ENCODE assay signal across 14 cellular contexts in genomic region chr7:102318482-102318971, GRCh38. TPM values are rescaled to one million over a fixed set of nuclear protein-coding genes. Genes with fewer than 3 reads are reported as not detected.
DNase-seq lines count a peak whose midpoint lies in the region; ATAC-seq lines count a peak whose summit lies in the region.
"Had no signal": no experiment of that assay in that cellular context is flagged by ENCODE, and none has a peak within 500 bp of the region (broad histone marks: within the 10 kb centered on the region; RNA-seq: fewer than 3 reads in every experiment).

No MANE protein-coding gene starts in this region.

- H3K9me3 ChIP-seq in adipocyte (ENCODE audit: control insufficient read depth, low read length), result no peaks in the 10 kb centered on the region

- no peak overlapping the region for H3K4me3 Mint-ChIP-seq in activated T-helper 1 cell treated with anti-CD3 and anti-CD28 coated beads, Interleukin-12 subunit alpha, Interleukin-12 subunit beta, Interleukin-2, Interleukin-4 antibody, amounts not matched to agents 30 ng/mL and 10 ng/mL and 1 ng/mL, durations not matched to agents 14 hours and 24 hours and 36 hours
- H3K4me3 Mint-ChIP-seq: CD4-positive, alpha-beta memory T cell; memory B cell had no signal

- no peak overlapping the region for H3K4me3 ChIP-seq in adipocyte (ENCODE audit: low read length)

- intact Hi-C loops in left colon (cut with DNase I, micrococcal nuclease), result no loop called here
- intact Hi-C loops in activated T-helper 1 cell treated with anti-CD3 and anti-CD28 coated beads, Interleukin-12 subunit alpha, Interleukin-12 subunit beta, Interleukin-2, Interleukin-4 antibody, amounts not matched to agents 30 ng/mL and 10 ng/mL and 1 ng/mL, durations not matched to agents 14 hours and 24 hours and 36 hours (cut with micrococcal nuclease), result no loop called here

- peaks cover 16% of the 10 kb centered on the region for H3K27me3 ChIP-seq in adipocyte (replicated peaks; ENCODE audit: control insufficient read depth, insufficient read depth, low read length)

- no peak overlapping the region for H3K27ac Mint-ChIP-seq in activated T-helper 1 cell treated with anti-CD3 and anti-CD28 coated beads, Interleukin-12 subunit alpha, Interleukin-12 subunit beta, Interleukin-2, Interleukin-4 antibody, amounts not matched to agents 30 ng/mL and 10 ng/mL and 1 ng/mL, durations not matched to agents 14 hours and 24 hours and 36 hours
- H3K27ac Mint-ChIP-seq: CD4-positive, alpha-beta memory T cell had no signal

- no peaks in the 10 kb centered on the region for H3K9me3 Mint-ChIP-seq in activated T-helper 1 cell treated with anti-CD3 and anti-CD28 coated beads, Interleukin-12 subunit alpha, Interleukin-12 subunit beta, Interleukin-2, Interleukin-4 antibody, amounts not matched to agents 30 ng/mL and 10 ng/mL and 1 ng/mL, durations not matched to agents 14 hours and 24 hours and 36 hours
- H3K9me3 Mint-ChIP-seq: memory B cell had no signal

- H3K36me3 ChIP-seq in adipocyte (ENCODE audit: control insufficient read depth, insufficient read depth, low read length, severe bottlenecking), result no peaks in the 10 kb centered on the region

- peak; percentile 40 for DNase-seq in COR-L47 (lab: John Stamatoyannopoulos, UW)
- DNase-seq in HPDE6-E6E7 (ENCODE audit: extremely low spot score), result peak; percentile 92
- DNase-seq in adipocyte (ENCODE audit: low read depth), result peak; percentile 7
- DNase-seq in left colon, result no peak
- DNase-seq in activated T-helper 1 cell treated with anti-CD3 and anti-CD28 coated beads, Interleukin-12 subunit alpha, Interleukin-12 subunit beta, Interleukin-2, Interleukin-4 antibody, amounts not matched to agents 30 ng/mL and 10 ng/mL and 1 ng/mL, durations not matched to agents 14 hours and 24 hours and 36 hours (ENCODE audit: low spot score), result no peak
- DNase-seq in NCI-H510A (lab: John Stamatoyannopoulos, UW), result no peak
- DNase-seq: activated naive CD4-positive, alpha-beta T cell treated with Interleukin-2 at 50 U/mL for 16 hours; CD4-positive, alpha-beta memory T cell; NCI-H510A treated with DMSO at 0.1 percent for 48 hours; stimulated activated CD4-positive, alpha-beta T cell treated with anti-CD3 and anti-CD28 coated beads, Interleukin-15, amount 100 ng/mL, for 24 hours had no signal

- H3K27me3 Mint-ChIP-seq in activated T-helper 1 cell treated with anti-CD3 and anti-CD28 coated beads, Interleukin-12 subunit alpha, Interleukin-12 subunit beta, Interleukin-2, Interleukin-4 antibody, amounts not matched to agents 30 ng/mL and 10 ng/mL and 1 ng/mL, durations not matched to agents 14 hours and 24 hours and 36 hours (ENCODE audit: insufficient read depth), result peaks cover 5% of the 10 kb centered on the region
- H3K27me3 Mint-ChIP-seq: memory B cell had no signal

- no peaks in the 10 kb centered on the region for H3K36me3 Mint-ChIP-seq in activated T-helper 1 cell treated with anti-CD3 and anti-CD28 coated beads, Interleukin-12 subunit alpha, Interleukin-12 subunit beta, Interleukin-2, Interleukin-4 antibody, amounts not matched to agents 30 ng/mL and 10 ng/mL and 1 ng/mL, durations not matched to agents 14 hours and 24 hours and 36 hours (ENCODE audit: low read depth)
- H3K36me3 Mint-ChIP-seq: CD4-positive, alpha-beta memory T cell had no signal

- peak; percentile 55 for ATAC-seq in left colon
- no peak for ATAC-seq in GM18861 (IDR thresholded peaks at IDR 0.05; ENCODE audit: unreplicated experiment)
- no peak for ATAC-seq in HG02588 (IDR thresholded peaks at IDR 0.05; ENCODE audit: unreplicated experiment)

- H3K9ac ChIP-seq in adipocyte (ENCODE audit: low read length), result no peak overlapping the region

- H3K4me1 ChIP-seq in adipocyte (ENCODE audit: control insufficient read depth, insufficient read depth, low read length), result no peaks in the 10 kb centered on the region

- H3K4me1 Mint-ChIP-seq in activated T-helper 1 cell treated with anti-CD3 and anti-CD28 coated beads, Interleukin-12 subunit alpha, Interleukin-12 subunit beta, Interleukin-2, Interleukin-4 antibody, amounts not matched to agents 30 ng/mL and 10 ng/mL and 1 ng/mL, durations not matched to agents 14 hours and 24 hours and 36 hours (ENCODE audit: low read depth), result no peaks in the 10 kb centered on the region

RNA-seq across cellular contexts. Expression of gene SH2B2, which starts 31.9 kb away (rescaled TPM):
- 1 to 10 TPM; 3.2 to 3.3 TPM for total RNA-seq in left colon
- 2.1 and 2.6 TPM in 2 replicates for total RNA-seq in activated T-helper 1 cell treated with anti-CD3 and anti-CD28 coated beads, Interleukin-12 subunit alpha, Interleukin-12 subunit beta, Interleukin-2, Interleukin-4 antibody, amounts not matched to agents 30 ng/mL and 10 ng/mL and 1 ng/mL, durations not matched to agents 14 hours and 24 hours and 36 hours

RNA-seq across cellular contexts. Expression of gene SPDYE6, which starts 37.7 kb away (rescaled TPM):
- total RNA-seq in left colon, result not detected
- total RNA-seq in activated T-helper 1 cell treated with anti-CD3 and anti-CD28 coated beads, Interleukin-12 subunit alpha, Interleukin-12 subunit beta, Interleukin-2, Interleukin-4 antibody, amounts not matched to agents 30 ng/mL and 10 ng/mL and 1 ng/mL, durations not matched to agents 14 hours and 24 hours and 36 hours, result not detected in 2 replicates
- total RNA-seq: CD4-positive, alpha-beta memory T cell; subcutaneous adipose tissue had no signal

Comparison
In these comparisons a context has a peak if more than half of its experiments do, and no peak if none do; other contexts are left out.
1. DNase-seq: peak in COR-L47 (single experiment), HPDE6-E6E7 (single experiment) and adipocyte (single experiment); none in left colon (0 of 2), activated T-helper 1 cell treated with anti-CD3 and anti-CD28 coated beads, Interleukin-12 subunit alpha, Interleukin-12 subunit beta, Interleukin-2, Interleukin-4 antibody, amounts not matched to agents 30 ng/mL and 10 ng/mL and 1 ng/mL, durations not matched to agents 14 hours and 24 hours and 36 hours (single experiment) and NCI-H510A (single experiment).